17 cellular contexts compared by ENCODE assay signal in the genomic region with DNA sequence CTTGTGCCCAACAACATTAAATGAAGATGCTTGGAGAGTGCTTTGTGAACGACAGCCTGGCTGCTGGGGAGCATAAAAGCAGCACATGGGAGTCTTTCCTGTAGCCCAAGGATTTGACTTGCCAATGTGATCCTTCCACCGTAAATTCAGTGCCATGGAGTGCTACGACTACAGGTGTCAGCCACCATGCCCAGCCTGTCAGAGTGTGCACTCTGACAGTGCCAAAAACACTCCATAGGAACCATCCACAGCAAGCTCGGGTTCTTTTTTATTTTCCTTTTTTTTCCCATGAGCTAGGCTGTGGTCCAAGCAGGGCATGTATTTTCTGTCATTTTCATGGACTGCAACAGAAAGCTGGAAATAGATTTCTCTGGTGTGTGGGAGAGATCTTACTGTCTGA.
DNase-seq lines count a peak whose midpoint lies in the region; ATAC-seq and TF ChIP-seq lines count a peak whose summit lies in the region.
"Had no signal": no experiment of that assay in that cellular context is flagged by ENCODE, and none has a peak within 500 bp of the region (broad histone marks: within the 10 kb centered on the region; RNA-seq: fewer than 3 reads in every experiment).

No MANE protein-coding gene starts in this region.

- H3K27ac Mint-ChIP-seq in brain, result peak overlapping the region in 3 of 5 experiments; percentile 4 to 67 (median 47)
- H3K27ac Mint-ChIP-seq: B cell; CD4-positive, alpha-beta T cell; CD8-positive, alpha-beta T cell had no signal

- TF ChIP-seq CTCF in brain (conservative IDR thresholded peaks at IDR 0.05), result no peak

- no peak for ATAC-seq in GM21526 (IDR thresholded peaks at IDR 0.05; ENCODE audit: low FRiP score, unreplicated experiment)
- ATAC-seq: A549; CD8-positive, alpha-beta T cell had no signal

- H3K4me3 Mint-ChIP-seq in brain, result peak overlapping the region in 1 of 5 experiments; percentile 30
- H3K4me3 Mint-ChIP-seq: B cell; CD4-positive, alpha-beta T cell; CD8-positive, alpha-beta T cell had no signal

- H3K4me1 Mint-ChIP-seq in brain, result no peaks in the 10 kb centered on the region
- H3K4me1 Mint-ChIP-seq: B cell had no signal

- peak; percentile 37 for DNase-seq in NCI-H1092 treated with DMSO at 0.1 percent for 48 hours (lab: John Stamatoyannopoulos, UW)
- DNase-seq in NCI-H1092 (lab: John Stamatoyannopoulos, UW), result no peak
- DNase-seq in cerebellum (ENCODE audit: low spot score), result peak; percentile 41
- peak; percentile 7 for DNase-seq in occipital lobe (lab: John Stamatoyannopoulos, UW)
- no peak for DNase-seq in stimulated activated CD4-positive, alpha-beta T cell treated with anti-CD3 and anti-CD28 coated beads, Interleukin-4, amount 100 ng/mL, for 1 hour
- DNase-seq in putamen (ENCODE audit: low spot score), result no peak
- DNase-seq: AML-193; Caco-2; Calu3; CD4-positive, alpha-beta T cell; CD8-positive, alpha-beta T cell; DMS79 treated with DMSO at 0.1 percent for 48 hours; GDM1 had no signal

- peaks cover 34% of the 10 kb centered on the region for H3K36me3 Mint-ChIP-seq in brain
- H3K36me3 Mint-ChIP-seq: CD8-positive, alpha-beta T cell had no signal

- peaks cover 0 to 14% (median 2%) of the 10 kb centered on the region in 5 experiments for H3K9me3 Mint-ChIP-seq in brain
- H3K9me3 Mint-ChIP-seq: CD4-positive, alpha-beta T cell; CD8-positive, alpha-beta T cell had no signal

- H3K27me3 Mint-ChIP-seq in brain, result peaks cover 2% of the 10 kb centered on the region
- H3K27me3 Mint-ChIP-seq: B cell; CD4-positive, alpha-beta T cell had no signal

Comparison
In these comparisons a context has a peak if more than half of its experiments do, and no peak if none do; other contexts are left out.
1. DNase-seq: peak in NCI-H1092 treated with DMSO at 0.1 percent for 48 hours (single experiment), cerebellum (single experiment) and occipital lobe (single experiment); none in NCI-H1092 (single experiment), stimulated activated CD4-positive, alpha-beta T cell treated with anti-CD3 and anti-CD28 coated beads, Interleukin-4, amount 100 ng/mL, for 1 hour (single experiment) and putamen (single experiment).